18 cellular contexts compared by ENCODE assay signal in genomic region chr10:24479806-24480205, GRCh38.
"Had no signal": no experiment of that assay in that cellular context is flagged by ENCODE, and none has a peak within 500 bp of the region (broad histone marks: within the 10 kb centered on the region; RNA-seq: fewer than 3 reads in every experiment).

No MANE protein-coding gene starts in this region.

- H3K4me3 ChIP-seq: coronary artery, dorsolateral prefrontal cortex, esophagus muscularis mucosa, heart right ventricle, left lung, lower lobe of right lung, mucosa of descending colon had no signal

- H3K9me3 ChIP-seq: esophagus muscularis mucosa, heart right ventricle, left lung, lower lobe of right lung, mucosa of descending colon had no signal

- H3K27me3 ChIP-seq: dorsolateral prefrontal cortex, esophagus muscularis mucosa, foreskin keratinocyte, heart right ventricle, left lung had no signal

- DNase-seq: dermis blood vessel endothelial cell; dorsolateral prefrontal cortex; effector CD4-positive, alpha-beta T cell; effector memory CD4-positive, alpha-beta T cell; foreskin keratinocyte; glutamatergic neuron; head of caudate nucleus; heart right ventricle; hippocampal formation; left cardiac atrium; left lung; left ventricle myocardium superior; lower lobe of right lung; mesenchymal stem cell; mucosa of descending colon; naive B cell had no signal

- H3K27ac ChIP-seq: coronary artery, esophagus muscularis mucosa, foreskin keratinocyte, heart right ventricle, left lung, lower lobe of right lung had no signal

- ATAC-seq: foreskin keratinocyte, heart right ventricle, left cardiac atrium, left ventricle myocardium superior, mucosa of descending colon had no signal

- H3K36me3 ChIP-seq: left lung had no signal
